In the genomic region with DNA sequence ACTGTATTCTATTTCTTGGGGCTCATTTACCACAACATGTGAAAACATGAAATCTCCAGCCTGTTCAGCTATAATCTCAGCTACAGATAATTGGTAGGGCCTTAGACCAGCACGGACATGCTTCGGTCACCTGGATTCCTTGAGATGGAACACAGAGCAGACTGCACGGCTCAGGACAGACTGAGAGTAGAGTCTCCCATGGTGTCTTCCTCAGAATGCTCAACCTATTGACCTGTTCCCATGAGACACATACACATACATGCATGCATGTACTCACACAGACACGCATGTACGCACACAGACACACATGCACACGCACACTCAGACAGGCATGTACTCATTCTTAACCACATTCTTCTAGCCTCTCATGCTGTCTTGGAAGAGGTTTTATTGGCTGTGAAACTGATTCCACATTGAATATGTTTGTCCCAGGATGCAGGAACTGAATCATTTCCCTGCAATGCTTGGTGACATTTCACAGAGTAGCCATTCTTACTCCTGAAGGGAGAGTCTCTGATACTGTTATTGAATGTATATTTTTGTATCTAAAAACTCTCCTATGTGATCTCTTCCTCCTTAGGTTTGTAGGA, we compare ENCODE assay signal across 1 cellular context.
TF ChIP-seq lines count a peak whose summit lies in the region.

No MANE protein-coding gene starts in this region.

TF ChIP-seq in HepG2, 621 proteins besides CTCF, POLR2A, EP300 and RAD21:
- no peak for TF ChIP-seq MXD3 (CRISPR knock-in tag; IDR thresholded peaks at IDR 0.05)
- no peak for TF ChIP-seq JDP2 (CRISPR knock-in tag; IDR thresholded peaks at IDR 0.05; ENCODE audit: borderline replicate concordance)
- no peak for TF ChIP-seq ZNF17 (CRISPR knock-in tag; IDR thresholded peaks at IDR 0.05)
- no peak for TF ChIP-seq IRF9 (CRISPR knock-in tag; IDR thresholded peaks at IDR 0.05; ENCODE audit: borderline replicate concordance)
- no peak for TF ChIP-seq SMC3 (IDR thresholded peaks at IDR 0.05; ENCODE audit: low read length)
